Comparison of ENCODE assay signal across 8 cellular contexts in genomic region chr7:148699024-148699771, GRCh38. TPM values are rescaled to one million over a fixed set of nuclear protein-coding genes. Genes with fewer than 3 reads are reported as not detected.
DNase-seq lines count a peak whose midpoint lies in the region; ATAC-seq and TF ChIP-seq lines count a peak whose summit lies in the region.

No MANE protein-coding gene starts in this region.

- H3K27ac ChIP-seq in HUES6 (ENCODE audit: low read depth, low read length) (peak overlapping the region; percentile 96), WERI-Rb-1 (peak overlapping the region; percentile 97)

- ATAC-seq in GM21515 (IDR thresholded peaks at IDR 0.05; ENCODE audit: unreplicated experiment) (peak; percentile 43), left lobe of liver (peak; percentile 71)
- peak; percentile 31 for ATAC-seq in central memory CD8-positive, alpha-beta T cell (replicated peaks; ENCODE audit: extremely low read depth, poor library complexity, severe bottlenecking)

- no peaks in the 10 kb centered on the region for H3K9me3 Mint-ChIP-seq in central memory CD8-positive, alpha-beta T cell

- no peaks in the 10 kb centered on the region for H3K27me3 ChIP-seq in HUES6 (ENCODE audit: control insufficient read depth, insufficient read depth, low read length)
- no peaks in the 10 kb centered on the region for H3K27me3 ChIP-seq in WERI-Rb-1 (ENCODE audit: insufficient read depth, low read depth, severe bottlenecking)

- no peak for TF ChIP-seq CTCF in WERI-Rb-1 (IDR thresholded peaks at IDR 0.05; ENCODE audit: low read depth, low read length)

- peak overlapping the region; percentile 97 for H3K9ac ChIP-seq in HUES6 (ENCODE audit: low read length)

- H3K4me1 ChIP-seq in HUES6 (ENCODE audit: control insufficient read depth, insufficient read depth, low read length), result peaks cover 42% of the 10 kb centered on the region

- H3K9me3 ChIP-seq in HUES6 (ENCODE audit: control insufficient read depth, insufficient read depth, low read depth, low read length) (no peaks in the 10 kb centered on the region), WERI-Rb-1 (ENCODE audit: severe bottlenecking) (no peaks in the 10 kb centered on the region)

- peak overlapping the region; percentile 88 for H3K4me3 Mint-ChIP-seq in central memory CD8-positive, alpha-beta T cell

- H3K27me3 Mint-ChIP-seq in central memory CD8-positive, alpha-beta T cell, result no peaks in the 10 kb centered on the region

- H3K4me3 ChIP-seq in GM08714 (ENCODE audit: low read length) (peak overlapping the region; percentile 99), HUES6 (ENCODE audit: low read depth, low read length) (peak overlapping the region; percentile 69), WERI-Rb-1 (ENCODE audit: low read depth, low read length) (peak overlapping the region; percentile 92)

- no peaks in the 10 kb centered on the region for H3K36me3 ChIP-seq in HUES6 (ENCODE audit: control insufficient read depth, insufficient read depth, low read length)
- H3K36me3 ChIP-seq in WERI-Rb-1, result peaks cover 5% of the 10 kb centered on the region

- peak overlapping the region; percentile 91 for H3K27ac Mint-ChIP-seq in central memory CD8-positive, alpha-beta T cell (ENCODE audit: low read depth)

- peaks cover 23% of the 10 kb centered on the region for H3K36me3 Mint-ChIP-seq in central memory CD8-positive, alpha-beta T cell (ENCODE audit: insufficient read depth)

- peak; percentile 28 for DNase-seq in WERI-Rb-1
- peak; percentile 30 to 34 for DNase-seq in central memory CD8-positive, alpha-beta T cell (ENCODE audit: low spot score in 2 of 2)
- peak; percentile 84 for DNase-seq in left lobe of liver (ENCODE audit: low spot score)
- DNase-seq in stimulated activated CD4-positive, alpha-beta T cell treated with anti-CD3 and anti-CD28 coated beads, Interleukin-4, amount 100 ng/mL, for 4 hours, result peak; percentile 21 to 56
- no peak for DNase-seq in NCI-H510A (lab: John Stamatoyannopoulos, UW)

- H3K4me1 Mint-ChIP-seq in central memory CD8-positive, alpha-beta T cell, result peaks cover 58% of the 10 kb centered on the region

RNA-seq across cellular contexts. Expression of gene CUL1, which starts 0.5 kb away (rescaled TPM):
- 22.9 TPM for total RNA-seq in left lobe of liver
